Comparison of ENCODE assay signal across 16 cellular contexts in genomic region chr1:246703581-246703980, GRCh38. TPM values are rescaled to one million over a fixed set of nuclear protein-coding genes. Genes with fewer than 3 reads are reported as not detected.
DNase-seq lines count a peak whose midpoint lies in the region; ATAC-seq and TF ChIP-seq lines count a peak whose summit lies in the region.
"Had no signal": no experiment of that assay in that cellular context is flagged by ENCODE, and none has a peak within 500 bp of the region (broad histone marks: within the 10 kb centered on the region; RNA-seq: fewer than 3 reads in every experiment).

No MANE protein-coding gene starts in this region.

- H3K9me3 ChIP-seq in DND-41 (ENCODE audit: insufficient read depth, low read length, severe bottlenecking) (no peaks in the 10 kb centered on the region), colonic mucosa (no peaks in the 10 kb centered on the region), prostate gland (no peaks in the 10 kb centered on the region)
- H3K9me3 ChIP-seq: gastrocnemius medialis had no signal

- no peak overlapping the region for H3K4me3 Mint-ChIP-seq in osteocyte (ENCODE audit: unreplicated experiment)
- H3K4me3 Mint-ChIP-seq: activated naive CD4-positive, alpha-beta T cell treated with anti-CD3 and anti-CD28 coated beads for 36 hours; CD4-positive, alpha-beta T cell; immature natural killer cell; T-cell had no signal

- H3K4me3 ChIP-seq in DND-41 (ENCODE audit: low read depth in 1 of 2, low read length in 2 of 2) (no peak overlapping the region), colonic mucosa (no peak overlapping the region), prostate gland (no peak overlapping the region)
- H3K4me3 ChIP-seq: cardiac muscle cell, gastrocnemius medialis had no signal

- H3K9ac ChIP-seq in DND-41 (ENCODE audit: low read depth, low read length) (no peak overlapping the region), colonic mucosa (ENCODE audit: low read depth in 2 of 2, low read length in 2 of 2) (no peak overlapping the region)

- H3K27me3 ChIP-seq in DND-41 (ENCODE audit: insufficient read depth, low read length, poor library complexity) (no peaks in the 10 kb centered on the region), colonic mucosa (no peaks in the 10 kb centered on the region), prostate gland (replicated peaks; ENCODE audit: insufficient read depth) (no peaks in the 10 kb centered on the region)
- H3K27me3 ChIP-seq: cardiac muscle cell, gastrocnemius medialis had no signal

- H3K36me3 ChIP-seq in DND-41 (ENCODE audit: insufficient read depth, low read length) (no peaks in the 10 kb centered on the region), colonic mucosa (no peaks in the 10 kb centered on the region), prostate gland (no peaks in the 10 kb centered on the region)
- H3K36me3 ChIP-seq: cardiac muscle cell, gastrocnemius medialis had no signal

- H3K4me1 ChIP-seq in DND-41 (ENCODE audit: insufficient read depth, low read length) (peaks cover 36% of the 10 kb centered on the region), colonic mucosa (no peaks in the 10 kb centered on the region), prostate gland (replicated peaks) (no peaks in the 10 kb centered on the region)

- DNase-seq in DND-41 (peak; percentile 68), Kasumi-1 (lab: John Stamatoyannopoulos, UW) (peak; percentile 96), colonic mucosa (peak; percentile 73), osteocyte (ENCODE audit: extremely low spot score, unreplicated experiment) (no peak), prostate gland (ENCODE audit: low spot score) (no peak)
- no peak for DNase-seq in stimulated activated CD4-positive, alpha-beta T cell treated with anti-CD3 and anti-CD28 coated beads, Interleukin-4, amount 100 ng/mL, for 1 hour
- DNase-seq: activated CD4-positive, CD25-positive, alpha-beta regulatory T cell; activated CD8-positive, alpha-beta memory T cell treated with anti-CD3 and anti-CD28 coated beads, Interleukin-2, amount 50 U/mL, for 4 hours; activated naive CD4-positive, alpha-beta T cell treated with anti-CD3 and anti-CD28 coated beads for 36 hours; CD4-positive, alpha-beta T cell; gastrocnemius medialis; immature natural killer cell; NCI-H524 treated with DMSO at 0.1 percent for 48 hours; T-cell had no signal

- H4K20me1 ChIP-seq in DND-41 (ENCODE audit: insufficient read depth, low read length): no peaks in the 10 kb centered on the region

- no peaks in the 10 kb centered on the region for H3K27me3 Mint-ChIP-seq in osteocyte (ENCODE audit: unreplicated experiment)

- no peak for TF ChIP-seq CTCF in DND-41 (IDR thresholded peaks at IDR 0.05; ENCODE audit: borderline replicate concordance, extremely low read depth, low read length, poor library complexity, severe bottlenecking)
- TF ChIP-seq CTCF in colonic mucosa (IDR thresholded peaks at IDR 0.05): no peak
- no peak for TF ChIP-seq CTCF in osteocyte (IDR thresholded peaks at IDR 0.05)
- TF ChIP-seq CTCF in prostate gland (IDR thresholded peaks at IDR 0.05): no peak

- H3K27ac ChIP-seq in DND-41 (ENCODE audit: low read length) (no peak overlapping the region), colonic mucosa (peak overlapping the region; percentile 60), prostate gland (no peak overlapping the region)
- H3K27ac ChIP-seq: cardiac muscle cell, gastrocnemius medialis had no signal

- TF ChIP-seq POLR2A in prostate gland (IDR thresholded peaks at IDR 0.05): no peak

- peak overlapping the region; percentile 88 for H3K27ac Mint-ChIP-seq in osteocyte (ENCODE audit: unreplicated experiment)
- H3K27ac Mint-ChIP-seq: activated naive CD4-positive, alpha-beta T cell treated with anti-CD3 and anti-CD28 coated beads for 36 hours; CD4-positive, alpha-beta T cell; immature natural killer cell; T-cell had no signal

- H3K4me2 ChIP-seq in DND-41 (ENCODE audit: insufficient read depth, low read length): peak overlapping the region; percentile 29; the same call in 1 of the 2 replicates

- H3K79me2 ChIP-seq in DND-41 (ENCODE audit: insufficient read depth, low read length): no peaks in the 10 kb centered on the region

- no peaks in the 10 kb centered on the region for H3K9me3 Mint-ChIP-seq in osteocyte (ENCODE audit: unreplicated experiment)
- H3K9me3 Mint-ChIP-seq: activated naive CD4-positive, alpha-beta T cell treated with anti-CD3 and anti-CD28 coated beads for 36 hours; CD4-positive, alpha-beta T cell; immature natural killer cell; T-cell had no signal

- peak; percentile 36; the same call in 2 of the 3 replicates for ATAC-seq in DND-41 (ENCODE audit: insufficient read depth, low read depth)
- no peak for ATAC-seq in GM19351 (IDR thresholded peaks at IDR 0.05; ENCODE audit: unreplicated experiment)
- ATAC-seq: gastrocnemius medialis, T-cell had no signal

- WGBS in prostate gland: 47% methylated on average over 8 of the region's 8 CpGs

- intact Hi-C loops in colonic mucosa (cut with DNase I): no loop called here
- intact Hi-C loops in prostate gland (cut with DNase I): no loop called here

- H2AFZ ChIP-seq in DND-41 (ENCODE audit: low read depth, low read length): 0 out of 2 replicates have a peak overlapping the region, but pooled peaks have one; percentile 17

- peaks cover 42% of the 10 kb centered on the region for H3K4me1 Mint-ChIP-seq in osteocyte (ENCODE audit: unreplicated experiment)

- H3K36me3 Mint-ChIP-seq in osteocyte (ENCODE audit: unreplicated experiment): no peaks in the 10 kb centered on the region
- H3K36me3 Mint-ChIP-seq: immature natural killer cell, T-cell had no signal

RNA-seq across cellular contexts. Expression of gene SCCPDH, which starts 20.6 kb away (rescaled TPM):
- 10 to 100 TPM; 29.9 to 40.1 TPM for total RNA-seq in colonic mucosa
- 34.4 and 34.9 TPM in 2 replicates for total RNA-seq in osteocyte
- 10 to 100 TPM; 49.6 to 67.4 TPM for total RNA-seq in prostate gland

Comparison
In these comparisons a context has a peak if more than half of its experiments do, and no peak if none do; other contexts are left out.
1. DNase-seq: peak in DND-41 (single experiment), Kasumi-1 (2 of 2) and colonic mucosa (single experiment); none in osteocyte (single experiment), prostate gland (single experiment) and stimulated activated CD4-positive, alpha-beta T cell treated with anti-CD3 and anti-CD28 coated beads, Interleukin-4, amount 100 ng/mL, for 1 hour (single experiment).